12 cellular contexts compared by ENCODE assay signal in the genomic region with DNA sequence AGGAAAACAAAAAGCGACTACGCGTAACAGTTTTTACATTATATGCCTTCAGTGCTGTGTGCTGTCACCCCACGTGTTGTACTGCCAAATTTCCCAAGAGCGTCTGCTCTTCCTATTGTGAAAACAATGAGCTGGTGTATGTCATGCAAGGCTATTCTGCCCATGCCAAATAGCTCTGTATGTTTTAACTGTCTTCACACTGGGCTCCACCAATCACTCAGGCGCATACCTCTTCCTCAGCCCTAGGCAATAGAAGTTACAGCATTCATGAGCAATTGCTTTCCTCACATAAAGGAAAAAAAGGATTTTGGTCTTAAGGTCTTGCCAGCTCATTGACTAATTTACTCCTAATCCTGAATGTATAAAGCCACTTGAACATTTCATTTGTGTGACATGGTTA.
A peak's percentile ranks its signal among the peaks of the same experiment; 100 is the strongest.
DNase-seq lines count a peak whose midpoint lies in the region; ATAC-seq and TF ChIP-seq lines count a peak whose summit lies in the region.
"Had no signal": no experiment of that assay in that cellular context is flagged by ENCODE, and none has a peak within 500 bp of the region (broad histone marks: within the 10 kb centered on the region; RNA-seq: fewer than 3 reads in every experiment).

No MANE protein-coding gene starts in this region.

- no peaks in the 10 kb centered on the region for H3K27me3 ChIP-seq in mammary epithelial cell (ENCODE audit: insufficient read depth, low read length)
- no peaks in the 10 kb centered on the region for H3K27me3 ChIP-seq in iPS-20b (ENCODE audit: insufficient read depth, low read length)
- H3K27me3 ChIP-seq in lower lobe of right lung (ENCODE audit: low read depth) = peaks cover 7% of the 10 kb centered on the region
- H3K27me3 ChIP-seq: body of pancreas, suprapubic skin had no signal

- H3K36me3 ChIP-seq in mammary epithelial cell (ENCODE audit: insufficient read depth, low read length) (no peaks in the 10 kb centered on the region), iPS-20b (ENCODE audit: insufficient read depth, low read depth, low read length) (no peaks in the 10 kb centered on the region), lower lobe of right lung (no peaks in the 10 kb centered on the region)
- H3K36me3 ChIP-seq: suprapubic skin had no signal

- dilution Hi-C loops in mammary epithelial cell (cut with HindIII; ENCODE audit: low sequenced_read_pairs) = loop anchor here (5.0 kb wide), 1 partner anchor 95 kb away; no protein-coding TSS in a partner anchor

- no peak for TF ChIP-seq CTCF in mammary epithelial cell (conservative IDR thresholded peaks at IDR 0.05 in 1 of 2, IDR thresholded peaks at IDR 0.05 in 1 of 2; ENCODE audit: extremely low read depth in 1 of 2, insufficient read depth in 1 of 2, low read depth in 1 of 2, low read length in 2 of 2)
- TF ChIP-seq CTCF in lower lobe of right lung (IDR thresholded peaks at IDR 0.05) = no peak

- peak; percentile 66 for DNase-seq in A172 (ENCODE audit: low spot score)
- peak; percentile 59 for DNase-seq in HPDE6-E6E7 (ENCODE audit: extremely low spot score)
- DNase-seq in mammary epithelial cell = peak; percentile 95
- no peak for DNase-seq in lower lobe of right lung
- no peak for DNase-seq in HCEC 1CT
- DNase-seq in DMS114 treated with DMSO at 0.1 percent for 48 hours (lab: John Stamatoyannopoulos, UW; ENCODE audit: unreplicated experiment) = no peak
- DNase-seq: body of pancreas, psoas muscle had no signal

- no peaks in the 10 kb centered on the region for H4K20me1 ChIP-seq in mammary epithelial cell (ENCODE audit: insufficient read depth, low read length)

- H3K4me2 ChIP-seq in mammary epithelial cell (ENCODE audit: insufficient read depth, low read depth, low read length) = peak overlapping the region; percentile 79

- WGBS in mammary epithelial cell (ENCODE audit: low coverage, missing lambda C conversion rate) = 31% methylated on average over 6 of the region's 6 CpGs

- H3K27ac ChIP-seq in mammary epithelial cell (ENCODE audit: insufficient read depth, low read depth, low read length) = peak overlapping the region; percentile 95
- no peak overlapping the region for H3K27ac ChIP-seq in iPS-20b (ENCODE audit: low read length)
- no peak overlapping the region for H3K27ac ChIP-seq in lower lobe of right lung
- H3K27ac ChIP-seq: body of pancreas, psoas muscle, suprapubic skin, VCaP had no signal

- no TSS peak for BruUV-seq in mammary epithelial cell (replicated peaks; lab: Mats Ljungman, UMichigan)

- intact Hi-C loops in mammary epithelial cell (cut with micrococcal nuclease) = loop anchor here (1.0 to 2.0 kb wide), 2 partner anchors 96 to 149 kb away; no protein-coding TSS in a partner anchor
- intact Hi-C loops in lower lobe of right lung (cut with DNase I) = no loop called here

- CTCF ChIA-PET in mammary epithelial cell (lab: Charles Lee; ENCODE audit: low non-redundant PET) = interaction anchor here (0.6 to 1.0 kb wide), 2 partner anchors 150 to 634 kb away, joined by 3 to 5 read pairs; no protein-coding TSS in a partner anchor

- in situ Hi-C loops in mammary epithelial cell (cut with MboI; ENCODE audit: low sequenced_read_pairs in 2 of 2) = no loop called here

- no peak overlapping the region for H2AFZ ChIP-seq in mammary epithelial cell (ENCODE audit: low read depth, low read length)

- H3K79me2 ChIP-seq in mammary epithelial cell (ENCODE audit: insufficient read depth, low read length) = peaks cover 5% of the 10 kb centered on the region

- peaks cover 29% of the 10 kb centered on the region for H3K4me1 ChIP-seq in mammary epithelial cell (ENCODE audit: insufficient read depth, low read length)
- peaks cover 48% of the 10 kb centered on the region for H3K4me1 ChIP-seq in iPS-20b (ENCODE audit: insufficient read depth, low read length)
- H3K4me1 ChIP-seq in lower lobe of right lung = no peaks in the 10 kb centered on the region
- H3K4me1 ChIP-seq: body of pancreas, psoas muscle, suprapubic skin had no signal

- H3K9me3 ChIP-seq in mammary epithelial cell (replicated peaks; ENCODE audit: insufficient read depth, low read length) (no peaks in the 10 kb centered on the region), iPS-20b (ENCODE audit: insufficient read depth, low read depth, low read length) (no peaks in the 10 kb centered on the region), lower lobe of right lung (no peaks in the 10 kb centered on the region)
- H3K9me3 ChIP-seq: body of pancreas, psoas muscle, suprapubic skin had no signal

- H3K9ac ChIP-seq in mammary epithelial cell (ENCODE audit: insufficient read depth, low read length) (peak overlapping the region; percentile 63), iPS-20b (ENCODE audit: low read depth, low read length) (no peak overlapping the region; the same call in 1 of the 2 replicates)

- H3K4me3 ChIP-seq in mammary epithelial cell (replicated peaks in 1 of 3; ENCODE audit: insufficient read depth in 1 of 3, low read depth in 2 of 3, low read length in 3 of 3) (peak overlapping the region in 2 of 3 experiments; percentile 21 to 26), iPS-20b (ENCODE audit: low read length) (peak overlapping the region; percentile 31; the same call in 1 of the 2 replicates), lower lobe of right lung (no peak overlapping the region)
- H3K4me3 ChIP-seq: body of pancreas, psoas muscle, suprapubic skin had no signal

- ATAC-seq in lower lobe of right lung = no peak
- no peak for ATAC-seq in HG03342 (IDR thresholded peaks at IDR 0.05; ENCODE audit: unreplicated experiment)
- ATAC-seq: body of pancreas, psoas muscle had no signal

Comparison
In these comparisons a context has a peak if more than half of its experiments do, and no peak if none do; other contexts are left out.
1. DNase-seq: peak in A172 (single experiment), HPDE6-E6E7 (single experiment) and mammary epithelial cell (single experiment); none in lower lobe of right lung (single experiment), HCEC 1CT (single experiment) and DMS114 treated with DMSO at 0.1 percent for 48 hours (single experiment).